27 cellular contexts compared by ENCODE assay signal in genomic region chr2:236843604-236844003, GRCh38.
"Had no signal": no experiment of that assay in that cellular context is flagged by ENCODE, and none has a peak within 500 bp of the region (broad histone marks: within the 10 kb centered on the region; RNA-seq: fewer than 3 reads in every experiment).

No MANE protein-coding gene starts in this region.

- ATAC-seq: activated CD8-positive, alpha-beta memory T cell treated with anti-CD3 and anti-CD28 coated beads, Interleukin-2, amount 10 ng/mL, durations not matched to agents 7 days and 5 days; activated naive CD4-positive, alpha-beta T cell treated with anti-CD3 and anti-CD28 coated beads, Interleukin-2, amount 50 U/mL, for 72 hours; activated naive CD8-positive, alpha-beta T cell treated with anti-CD3 and anti-CD28 coated beads, Interleukin-2, amount 50 U/mL, for 24 hours; WTC11 had no signal

- H3K36me3 ChIP-seq: ascending aorta, cardiac muscle cell, MG63, SJCRH30 had no signal

- H3K27ac ChIP-seq: cardiac muscle cell, SJCRH30 had no signal

- H3K27ac Mint-ChIP-seq: activated CD8-positive, alpha-beta memory T cell treated with anti-CD3 and anti-CD28 coated beads, Interleukin-2, amount 10 ng/mL, durations not matched to agents 7 days and 5 days; activated naive CD4-positive, alpha-beta T cell treated with anti-CD3 and anti-CD28 coated beads, Interleukin-2, amount 50 U/mL, for 72 hours; activated naive CD8-positive, alpha-beta T cell treated with anti-CD3 and anti-CD28 coated beads, Interleukin-2, amount 50 U/mL, for 24 hours; activated T-cell treated with anti-CD3 and anti-CD28 coated beads, Interleukin-2, amount 50 U/mL, for 24 hours; activated T-helper 1 cell treated with anti-CD3 and anti-CD28 coated beads, Interleukin-12 subunit alpha, Interleukin-12 subunit beta, Interleukin-2, Interleukin-4 antibody, amounts not matched to agents 30 ng/mL and 10 ng/mL and 1 ng/mL, durations not matched to agents 14 hours and 24 hours and 36 hours; T-helper 1 cell treated with Interleukin-12 subunit alpha and Interleukin-12 subunit beta and Interleukin-4 antibody, amounts not matched to agents 30 μg/mL and 1 μg/mL, for 36 hours; WTC11 had no signal

- DNase-seq: activated CD4-positive, alpha-beta T cell treated with anti-CD3 and anti-CD28 coated beads for 48 hours; activated CD4-positive, alpha-beta T cell treated with anti-CD3 and anti-CD28 coated beads, Interleukin-2, amount 50 U/mL, for 48 hours; activated CD4-positive, CD25-positive, alpha-beta regulatory T cell treated with anti-CD3 and anti-CD28 coated beads, Interleukin-2, amount 50 U/mL, for 72 hours; activated CD8-positive, alpha-beta memory T cell treated with anti-CD3 and anti-CD28 coated beads, Interleukin-2, amount 10 ng/mL, durations not matched to agents 7 days and 5 days; activated effector memory CD4-positive, alpha-beta T cell treated with anti-CD3 and anti-CD28 coated beads, Interleukin-2, amount 50 U/mL, for 16 hours; activated naive CD4-positive, alpha-beta T cell treated with Interleukin-2 at 50 U/mL for 16 hours; activated naive CD8-positive, alpha-beta T cell treated with anti-CD3 and anti-CD28 coated beads, Interleukin-2, amount 50 U/mL, for 24 hours; activated T-cell treated with anti-CD3 and anti-CD28 coated beads, Interleukin-2, amount 50 U/mL, for 24 hours; amniotic stem cell; cerebellar nuclear complex; MG63; MV-4-11; NCI-H1092 treated with DMSO at 0.1 percent for 48 hours; NCI-H1436; NCI-H1694 treated with DMSO at 0.1 percent for 48 hours; NCI-H2029 treated with DMSO at 0.1 percent for 48 hours; NCI-H82; RPMI8226; SJCRH30; SK-N-SH had no signal

- H3K9me3 Mint-ChIP-seq: activated naive CD4-positive, alpha-beta T cell treated with anti-CD3 and anti-CD28 coated beads, Interleukin-2, amount 50 U/mL, for 72 hours; activated naive CD8-positive, alpha-beta T cell treated with anti-CD3 and anti-CD28 coated beads, Interleukin-2, amount 50 U/mL, for 24 hours; activated T-cell treated with anti-CD3 and anti-CD28 coated beads, Interleukin-2, amount 50 U/mL, for 24 hours; activated T-helper 1 cell treated with anti-CD3 and anti-CD28 coated beads, Interleukin-12 subunit alpha, Interleukin-12 subunit beta, Interleukin-2, Interleukin-4 antibody, amounts not matched to agents 30 ng/mL and 10 ng/mL and 1 ng/mL, durations not matched to agents 14 hours and 24 hours and 36 hours; T-helper 1 cell treated with Interleukin-12 subunit alpha and Interleukin-12 subunit beta and Interleukin-4 antibody, amounts not matched to agents 30 μg/mL and 1 μg/mL, for 36 hours had no signal

- H3K27me3 ChIP-seq: ascending aorta, body of pancreas, cardiac muscle cell, MG63, SJCRH30 had no signal

- H3K4me1 Mint-ChIP-seq: activated CD8-positive, alpha-beta memory T cell treated with anti-CD3 and anti-CD28 coated beads, Interleukin-2, amount 10 ng/mL, durations not matched to agents 7 days and 5 days; activated naive CD8-positive, alpha-beta T cell treated with anti-CD3 and anti-CD28 coated beads, Interleukin-2, amount 50 U/mL, for 24 hours had no signal

- H3K4me3 ChIP-seq: ascending aorta, body of pancreas, cardiac muscle cell, MG63, SJCRH30 had no signal

- H3K27me3 Mint-ChIP-seq: activated CD8-positive, alpha-beta memory T cell treated with anti-CD3 and anti-CD28 coated beads, Interleukin-2, amount 10 ng/mL, durations not matched to agents 7 days and 5 days; activated naive CD8-positive, alpha-beta T cell treated with anti-CD3 and anti-CD28 coated beads, Interleukin-2, amount 50 U/mL, for 24 hours had no signal

- H3K4me3 Mint-ChIP-seq: activated CD8-positive, alpha-beta memory T cell treated with anti-CD3 and anti-CD28 coated beads, Interleukin-2, amount 10 ng/mL, durations not matched to agents 7 days and 5 days; activated naive CD8-positive, alpha-beta T cell treated with anti-CD3 and anti-CD28 coated beads, Interleukin-2, amount 50 U/mL, for 24 hours; activated T-cell treated with anti-CD3 and anti-CD28 coated beads, Interleukin-2, amount 50 U/mL, for 24 hours; activated T-helper 1 cell treated with anti-CD3 and anti-CD28 coated beads, Interleukin-12 subunit alpha, Interleukin-12 subunit beta, Interleukin-2, Interleukin-4 antibody, amounts not matched to agents 30 ng/mL and 10 ng/mL and 1 ng/mL, durations not matched to agents 14 hours and 24 hours and 36 hours; T-helper 1 cell treated with Interleukin-12 subunit alpha and Interleukin-12 subunit beta and Interleukin-4 antibody, amounts not matched to agents 30 μg/mL and 1 μg/mL, for 36 hours; WTC11 had no signal

- H3K36me3 Mint-ChIP-seq: activated CD8-positive, alpha-beta memory T cell treated with anti-CD3 and anti-CD28 coated beads, Interleukin-2, amount 10 ng/mL, durations not matched to agents 7 days and 5 days; activated naive CD4-positive, alpha-beta T cell treated with anti-CD3 and anti-CD28 coated beads, Interleukin-2, amount 50 U/mL, for 72 hours had no signal

- H3K9me3 ChIP-seq: ascending aorta, body of pancreas, MG63, SJCRH30, SK-N-SH had no signal
